In genomic region chr22:30287626-30288413, GRCh38 we compare ENCODE assay signal across 1 cellular context.
TF ChIP-seq lines count a peak whose summit lies in the region.

No MANE protein-coding gene starts in this region.

TF ChIP-seq in IMR-90, 13 proteins besides CTCF, POLR2A, EP300 and RAD21:
- TF ChIP-seq RCOR1 (IDR thresholded peaks at IDR 0.05; ENCODE audit: insufficient replicate concordance, low read length) = peak; percentile 94
- TF ChIP-seq BHLHE40 (IDR thresholded peaks at IDR 0.05; ENCODE audit: low read depth, low read length) = no peak
- TF ChIP-seq CEBPB (IDR thresholded peaks at IDR 0.05; ENCODE audit: low read depth, low read length) = no peak
- no peak for TF ChIP-seq USF2 (IDR thresholded peaks at IDR 0.05; ENCODE audit: low read depth, low read length)
- TF ChIP-seq MAZ (IDR thresholded peaks at IDR 0.05; ENCODE audit: borderline replicate concordance, low read depth, low read length) = no peak; the same call in 1 of the 2 replicates
- peak; percentile 60 for TF ChIP-seq SMC3 (IDR thresholded peaks at IDR 0.05; ENCODE audit: low read depth, low read length)
- TF ChIP-seq FOS (IDR thresholded peaks at IDR 0.05; ENCODE audit: low read depth, low read length) = no peak
- TF ChIP-seq RFX5 (IDR thresholded peaks at IDR 0.05; ENCODE audit: low read depth, low read length) = no peak
- no peak for TF ChIP-seq ELK1 (IDR thresholded peaks at IDR 0.05; ENCODE audit: borderline replicate concordance, low read depth, low read length)
- no peak for TF ChIP-seq MXI1 (IDR thresholded peaks at IDR 0.05; ENCODE audit: borderline replicate concordance, low read depth, low read length)
- no peak for TF ChIP-seq MAFK (IDR thresholded peaks at IDR 0.05; ENCODE audit: low read depth, low read length)
